Comparison of ENCODE assay signal across 3 cellular contexts in genomic region chr4:38988353-38988752, GRCh38.
A peak's percentile ranks its signal among the peaks of the same experiment; 100 is the strongest.
TF ChIP-seq lines count a peak whose summit lies in the region.
"Not testable (repeated sequence)": the region's sequence is repeated elsewhere in the genome, so short reads cannot be mapped to it uniquely, and the experiment has no call there.

No MANE protein-coding gene starts in this region.

TF ChIP-seq in A549, 52 proteins besides CTCF, POLR2A, EP300 and RAD21:
- not testable (repeated sequence) for TF ChIP-seq FOSL2 (IDR thresholded peaks at IDR 0.05)
- peak; percentile 15; the same call in 1 of the 2 replicates for TF ChIP-seq FOSL2 (CRISPR knock-in tag; IDR thresholded peaks at IDR 0.05)

TF ChIP-seq in HCT116, 20 proteins besides CTCF, POLR2A, EP300 and RAD21:
- TF ChIP-seq JUND (IDR thresholded peaks at IDR 0.05) (peak; percentile 79), FOSL1 (IDR thresholded peaks at IDR 0.05; ENCODE audit: low read depth) (peak; percentile 57), SP1 (IDR thresholded peaks at IDR 0.05; ENCODE audit: low read depth) (0 out of 2 replicates have a peak, but pooled peaks have one; percentile 29), ELF1 (IDR thresholded peaks at IDR 0.05; ENCODE audit: borderline replicate concordance, low read depth) (peak; percentile 53), CBX3 (IDR thresholded peaks at IDR 0.05; ENCODE audit: low read depth) (peak; percentile 50; the same call in 1 of the 2 replicates)

TF ChIP-seq in K562, 482 proteins besides CTCF, POLR2A, EP300 and RAD21:
- TF ChIP-seq DPF2 (IDR thresholded peaks at IDR 0.05) (peak; percentile 53), ZBTB33 (CRISPR knock-in tag; IDR thresholded peaks at IDR 0.05) (peak; percentile 91), SPI1 (IDR thresholded peaks at IDR 0.05; ENCODE audit: borderline replicate concordance, low read depth, low read length) (peak; percentile 72; the same call in 1 of the 2 replicates), FOSL1 (tag; conservative IDR thresholded peaks at IDR 0.05) (peak; percentile 47; the same call in 1 of the 2 replicates), ARID1B (IDR thresholded peaks at IDR 0.05) (0 out of 2 replicates have a peak, but pooled peaks have one; percentile 40), SMARCE1 (IDR thresholded peaks at IDR 0.05) (peak; percentile 56; the same call in 1 of the 2 replicates), ZBTB40 (IDR thresholded peaks at IDR 0.05) (peak; percentile 81), GABPB1 (CRISPR knock-in tag; IDR thresholded peaks at IDR 0.05) (peak; percentile 74), ATF3 (IDR thresholded peaks at IDR 0.05) (peak; percentile 79), JUND (IDR thresholded peaks at IDR 0.05; ENCODE audit: borderline replicate concordance, low read depth, low read length) (peak; percentile 48; the same call in 1 of the 2 replicates), GABPA (tag; conservative IDR thresholded peaks at IDR 0.05; ENCODE audit: low read depth) (peak; percentile 80)
- not testable (repeated sequence) for TF ChIP-seq ZBTB40 (CRISPR knock-in tag; IDR thresholded peaks at IDR 0.05); ATF3 (CRISPR knock-in tag; conservative IDR thresholded peaks at IDR 0.05); JUND (tag; IDR thresholded peaks at IDR 0.05; ENCODE audit: borderline replicate concordance, low read depth, low read length)
